Comparison of ENCODE assay signal across 8 cellular contexts in the genomic region with DNA sequence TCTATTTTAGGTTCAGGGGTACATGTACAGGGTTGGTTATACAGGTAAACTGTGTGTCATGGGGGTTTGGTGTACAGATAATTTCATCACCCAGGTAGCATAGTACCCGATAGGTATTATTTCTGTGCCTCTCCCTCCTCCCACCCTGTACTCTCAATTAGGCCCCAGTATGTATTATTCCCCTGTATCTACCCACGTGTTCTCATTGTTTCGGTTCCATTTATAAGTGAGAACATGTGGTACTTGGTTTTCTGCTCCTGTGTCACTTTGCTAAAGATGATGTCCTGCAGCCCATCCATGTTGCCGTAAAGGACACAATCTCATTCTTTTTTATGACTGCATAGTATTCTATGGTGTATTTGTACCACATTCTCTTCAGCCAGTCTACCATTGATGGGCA.
"Had no signal": no experiment of that assay in that cellular context is flagged by ENCODE, and none has a peak within 500 bp of the region (broad histone marks: within the 10 kb centered on the region; RNA-seq: fewer than 3 reads in every experiment).

No MANE protein-coding gene starts in this region.

- H3K4me3 ChIP-seq: GM12878 had no signal

- DNase-seq: GDM1, GF-D8 had no signal

- FAIRE-seq: G401.6, GM12878, GM12891, GM12892, GM18507, GM19239 had no signal

- ATAC-seq: GM12878 had no signal
